In the genomic region with DNA sequence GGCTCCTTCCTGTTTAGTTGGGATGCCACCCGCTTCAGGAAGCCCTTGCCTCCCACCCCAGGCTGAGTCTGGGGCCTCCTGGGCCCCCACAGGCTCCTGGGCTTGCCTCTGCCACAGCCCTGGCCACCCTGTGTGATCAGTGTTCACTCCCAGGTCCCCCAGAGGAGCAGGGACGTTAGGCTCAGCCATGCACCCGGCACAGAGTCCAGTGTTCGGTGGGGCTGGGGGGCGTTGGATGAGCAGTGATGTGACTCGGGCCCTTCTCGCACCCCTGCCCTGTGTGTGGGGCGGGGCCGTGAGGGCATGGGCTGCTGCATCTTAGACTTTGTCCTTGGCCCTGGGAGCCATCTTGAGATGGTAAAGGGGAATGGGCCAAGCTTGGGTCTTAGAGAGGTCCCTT, we compare ENCODE assay signal across 25 cellular contexts. TPM values are rescaled to one million over a fixed set of nuclear protein-coding genes. Genes with fewer than 3 reads are reported as not detected.
"Had no signal": no experiment of that assay in that cellular context is flagged by ENCODE, and none has a peak within 500 bp of the region (broad histone marks: within the 10 kb centered on the region; RNA-seq: fewer than 3 reads in every experiment).

No MANE protein-coding gene starts in this region.

- H3K4me3 Mint-ChIP-seq: activated CD8-positive, alpha-beta T cell treated with anti-CD3 and anti-CD28 coated beads for 36 hours; activated naive CD4-positive, alpha-beta T cell treated with anti-CD3 and anti-CD28 coated beads, Interleukin-2, amount 50 U/mL, for 24 hours; activated T-cell treated with anti-CD3 and anti-CD28 coated beads, Interleukin-2, amount 50 U/mL, for 72 hours; central memory CD8-positive, alpha-beta T cell had no signal

- H3K4me1 Mint-ChIP-seq: activated naive CD4-positive, alpha-beta T cell treated with anti-CD3 and anti-CD28 coated beads, Interleukin-2, amount 50 U/mL, for 24 hours had no signal

- H3K27me3 Mint-ChIP-seq: activated CD8-positive, alpha-beta T cell treated with anti-CD3 and anti-CD28 coated beads for 36 hours; activated naive CD4-positive, alpha-beta T cell treated with anti-CD3 and anti-CD28 coated beads, Interleukin-2, amount 50 U/mL, for 24 hours; central memory CD8-positive, alpha-beta T cell had no signal

- H3K27ac ChIP-seq: breast epithelium, SJSA1 had no signal

- H3K9me3 Mint-ChIP-seq: activated CD8-positive, alpha-beta T cell treated with anti-CD3 and anti-CD28 coated beads for 36 hours; activated naive CD4-positive, alpha-beta T cell treated with anti-CD3 and anti-CD28 coated beads, Interleukin-2, amount 50 U/mL, for 24 hours; activated T-cell treated with anti-CD3 and anti-CD28 coated beads, Interleukin-2, amount 50 U/mL, for 72 hours; central memory CD8-positive, alpha-beta T cell had no signal

- H3K36me3 ChIP-seq: breast epithelium, SJSA1 had no signal

- H3K27me3 ChIP-seq: breast epithelium, SJSA1 had no signal

- H3K4me3 ChIP-seq: breast epithelium, SJSA1 had no signal

- ATAC-seq: activated CD4-positive, CD25-positive, alpha-beta regulatory T cell treated with anti-CD3 and anti-CD28 coated beads, Interleukin-2, amount 50 U/mL, for 24 hours; activated CD8-positive, alpha-beta T cell treated with anti-CD3 and anti-CD28 coated beads for 36 hours; activated T-cell treated with anti-CD3 and anti-CD28 coated beads, Interleukin-2, amount 50 U/mL, for 72 hours; SK-N-SH treated with all-trans-retinoic acid at 6 μM for 48 hours had no signal

- H3K9me3 ChIP-seq: breast epithelium, SJSA1 had no signal

- H3K4me1 ChIP-seq: breast epithelium had no signal

- H3K27ac Mint-ChIP-seq: activated CD8-positive, alpha-beta T cell treated with anti-CD3 and anti-CD28 coated beads for 36 hours; activated naive CD4-positive, alpha-beta T cell treated with anti-CD3 and anti-CD28 coated beads, Interleukin-2, amount 50 U/mL, for 24 hours; activated T-cell treated with anti-CD3 and anti-CD28 coated beads, Interleukin-2, amount 50 U/mL, for 72 hours had no signal

- DNase-seq: activated CD4-positive, alpha-beta T cell treated with anti-CD3 and anti-CD28 coated beads for 4 hours; activated CD8-positive, alpha-beta memory T cell treated with anti-CD3 and anti-CD28 coated beads, Interleukin-2, amount 50 U/mL, for 4 hours; activated CD8-positive, alpha-beta T cell treated with anti-CD3 and anti-CD28 coated beads for 36 hours; activated naive CD4-positive, alpha-beta T cell; activated T-cell treated with anti-CD3 and anti-CD28 coated beads, Interleukin-2, amount 50 U/mL, for 72 hours; aorta; NCI-H1092; NCI-H1417; NCI-H1694 treated with DMSO at 0.1 percent for 48 hours; NCI-H2029 treated with DMSO at 0.1 percent for 48 hours; NCI-H345; NCI-H510A; NCI-H526 treated with DMSO at 0.1 percent for 48 hours; NCI-H82; Right ventricle myocardium superior; SW 1271 had no signal

RNA-seq across cellular contexts. Expression of gene HTRA3, which starts 29.9 kb away (rescaled TPM):
- total RNA-seq: activated T-cell treated with anti-CD3 and anti-CD28 coated beads, Interleukin-2, amount 50 U/mL, for 72 hours; MCF 10A; OCI-LY7; T-helper 1 cell treated with Interleukin-12 subunit alpha and Interleukin-12 subunit beta and Interleukin-4 antibody, amounts not matched to agents 30 ng/mL and 1 ng/mL, for 36 hours had no signal
